ENCODE assay signal across 8 cellular contexts in the genomic region with DNA sequence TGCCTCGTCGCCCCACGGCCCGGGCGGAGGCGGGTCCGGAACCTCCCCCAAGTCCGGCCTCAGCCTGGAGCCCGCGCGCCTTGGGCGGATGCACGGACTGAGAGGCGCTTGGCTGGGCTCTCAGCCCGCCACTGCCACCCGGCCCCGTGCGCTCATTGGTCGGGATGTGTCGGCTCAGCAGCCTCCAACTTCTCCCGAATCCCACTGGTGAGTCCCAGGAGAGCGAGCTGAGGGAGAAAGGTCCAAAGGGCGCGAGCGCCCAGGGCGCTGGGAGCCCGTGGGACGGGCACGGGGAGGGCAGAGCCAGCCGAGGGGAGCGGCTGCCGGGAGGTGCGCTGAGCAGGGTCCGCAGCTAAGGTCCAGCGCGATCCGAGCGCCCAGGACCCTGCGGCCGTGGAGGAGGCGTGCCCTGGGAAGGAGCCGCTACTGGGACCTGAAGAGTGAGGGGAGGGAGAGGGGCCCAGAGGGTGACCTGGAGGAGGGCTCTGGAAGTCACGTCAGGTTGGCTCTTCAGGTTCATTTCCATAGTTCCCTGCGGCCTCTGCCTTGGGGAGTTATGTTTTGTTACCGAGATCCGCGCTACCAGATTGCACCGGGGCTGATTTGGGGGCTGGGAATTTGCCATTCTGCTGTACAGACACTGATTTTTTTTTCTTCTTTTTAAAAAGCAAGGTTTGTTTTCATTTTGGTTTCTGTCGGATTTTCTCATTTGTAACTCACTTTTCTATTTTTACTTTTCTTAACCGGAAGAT. TPM values are rescaled to one million over a fixed set of nuclear protein-coding genes. Genes with fewer than 3 reads are reported as not detected.
DNase-seq lines count a peak whose midpoint lies in the region; TF ChIP-seq lines count a peak whose summit lies in the region.

A gene (plus strand): TSS at position 525 of the 752 bp plus-strand sequence. CDS start 3,849 bp downstream, outside the sequence.

- H3K4me1 Mint-ChIP-seq in CD8-positive, alpha-beta memory T cell = peaks cover 6 to 10% (median 10%) of the 10 kb centered on the region in 3 donors

- H3K36me3 ChIP-seq in CD8-positive, alpha-beta memory T cell (ENCODE audit: insufficient read depth, low read length) = no peaks in the 10 kb centered on the region
- H3K36me3 ChIP-seq in iPS-15b (ENCODE audit: control insufficient read depth, insufficient read depth, low read length) = no peaks in the 10 kb centered on the region
- H3K36me3 ChIP-seq in effector memory CD4-positive, alpha-beta T cell (ENCODE audit: control insufficient read depth, insufficient read depth, low read length) = no peaks in the 10 kb centered on the region

- H3K4me3 ChIP-seq in CD8-positive, alpha-beta memory T cell (ENCODE audit: low read length) = no peak within 1 kb of the TSS
- peak within 1 kb of the TSS; percentile 63 for H3K4me3 ChIP-seq in LNCaP clone FGC (ENCODE audit: low read depth, low read length)
- H3K4me3 ChIP-seq in iPS-15b (ENCODE audit: low read depth, low read length) = peak within 1 kb of the TSS; percentile 78
- H3K4me3 ChIP-seq in skeletal muscle cell (ENCODE audit: low read depth, low read length) = peak within 1 kb of the TSS; percentile 87
- H3K4me3 ChIP-seq in effector memory CD4-positive, alpha-beta T cell (ENCODE audit: insufficient read depth, low read depth, low read length, poor library complexity, severe bottlenecking) = no peak within 1 kb of the TSS

- peak within 1 kb of the TSS in 4 of 7 donors; percentile 20 to 68 (median 51) for H3K4me3 Mint-ChIP-seq in CD8-positive, alpha-beta memory T cell

- CTCF ChIA-PET in CD8-positive, alpha-beta memory T cell (lab: Charles Lee) = no interaction called here

- no peak for TF ChIP-seq CTCF in LNCaP clone FGC (IDR thresholded peaks at IDR 0.05; ENCODE audit: control insufficient read depth, extremely low read depth, insufficient read depth)

- H3K27me3 ChIP-seq in CD8-positive, alpha-beta memory T cell (ENCODE audit: insufficient read depth, low read length, poor library complexity, severe bottlenecking) = peaks cover 6% of the 10 kb centered on the region
- H3K27me3 ChIP-seq in iPS-15b (ENCODE audit: control insufficient read depth, insufficient read depth, low read length) = peaks cover 14% of the 10 kb centered on the region
- H3K27me3 ChIP-seq in effector memory CD4-positive, alpha-beta T cell (replicated peaks; ENCODE audit: control insufficient read depth, insufficient read depth, low read length, poor library complexity, severe bottlenecking) = no peaks in the 10 kb centered on the region

- no peak for DNase-seq in CD8-positive, alpha-beta memory T cell
- DNase-seq in LNCaP clone FGC (ENCODE audit: low read depth) (peak; percentile 75), astrocyte of the hippocampus (ENCODE audit: low read depth, low spot score) (peak; percentile 69), skeletal muscle cell (ENCODE audit: low read depth) (peak; percentile 58), erythroblast (lab: John Stamatoyannopoulos, UW) (no peak), OCI-M1 (lab: John Stamatoyannopoulos, UW) (no peak)
- no peak for DNase-seq in effector memory CD4-positive, alpha-beta T cell

- POLR2A ChIA-PET in CD8-positive, alpha-beta memory T cell (lab: Charles Lee) = no interaction called here

- H3K27me3 Mint-ChIP-seq in CD8-positive, alpha-beta memory T cell = peaks cover 23 to 34% of the 10 kb centered on the region in 2 donors

- H3K27ac ChIP-seq in CD8-positive, alpha-beta memory T cell (ENCODE audit: low read depth, low read length) = no peak within 1 kb of the TSS
- H3K27ac ChIP-seq in effector memory CD4-positive, alpha-beta T cell (ENCODE audit: insufficient read depth, low read length, poor library complexity, severe bottlenecking) = no peak within 1 kb of the TSS

- H3K9me3 Mint-ChIP-seq in CD8-positive, alpha-beta memory T cell = peaks cover 5 to 12% (median 7%) of the 10 kb centered on the region in 5 donors

- no peaks in the 10 kb centered on the region for H3K4me1 ChIP-seq in CD8-positive, alpha-beta memory T cell (ENCODE audit: insufficient read depth, low read length)
- peaks cover 4% of the 10 kb centered on the region for H3K4me1 ChIP-seq in iPS-15b (ENCODE audit: control insufficient read depth, insufficient read depth, low read length)
- no peaks in the 10 kb centered on the region for H3K4me1 ChIP-seq in effector memory CD4-positive, alpha-beta T cell (ENCODE audit: control insufficient read depth, insufficient read depth, low read length, poor library complexity, severe bottlenecking)

- TF ChIP-seq POLR2A in erythroblast (IDR thresholded peaks at IDR 0.05; ENCODE audit: low read length) = no peak

- H3K27ac Mint-ChIP-seq in CD8-positive, alpha-beta memory T cell = no peak within 1 kb of the TSS

- no peaks in the 10 kb centered on the region for H3K9me3 ChIP-seq in CD8-positive, alpha-beta memory T cell (ENCODE audit: low read length)
- H3K9me3 ChIP-seq in iPS-15b (ENCODE audit: control insufficient read depth, insufficient read depth, low read length) = no peaks in the 10 kb centered on the region
- H3K9me3 ChIP-seq in effector memory CD4-positive, alpha-beta T cell (ENCODE audit: control insufficient read depth, low read length) = no peaks in the 10 kb centered on the region

- H3K36me3 Mint-ChIP-seq in CD8-positive, alpha-beta memory T cell = no peaks in the 10 kb centered on the region

- peak within 1 kb of the TSS; percentile 61 for H3K9ac ChIP-seq in iPS-15b (ENCODE audit: low read depth, low read length)

RNA-seq across cellular contexts. Expression of the gene that starts here (rescaled TPM):
- total RNA-seq in CD8-positive, alpha-beta memory T cell = under 1 TPM in 1 of 2 experiments, not detected in 1; 0.04 TPM
- 1.4 TPM for polyA plus RNA-seq in CD8-positive, alpha-beta memory T cell

Comparison
In these comparisons a context has a peak if more than half of its experiments do, and no peak if none do; other contexts are left out.
1. DNase-seq: peak in LNCaP clone FGC (single experiment), astrocyte of the hippocampus (single experiment) and skeletal muscle cell (single experiment); none in CD8-positive, alpha-beta memory T cell (0 of 5), erythroblast (0 of 2), effector memory CD4-positive, alpha-beta T cell (0 of 3) and OCI-M1 (single experiment).
2. H3K4me3 ChIP-seq: peak in LNCaP clone FGC (single experiment), iPS-15b (single experiment) and skeletal muscle cell (single experiment); none in CD8-positive, alpha-beta memory T cell (single experiment) and effector memory CD4-positive, alpha-beta T cell (single experiment).